21 cellular contexts compared by ENCODE assay signal in genomic region chr1:188594542-188595235, GRCh38.
DNase-seq lines count a peak whose midpoint lies in the region; ATAC-seq and TF ChIP-seq lines count a peak whose summit lies in the region.
"Had no signal": no experiment of that assay in that cellular context is flagged by ENCODE, and none has a peak within 500 bp of the region (broad histone marks: within the 10 kb centered on the region; RNA-seq: fewer than 3 reads in every experiment).

No MANE protein-coding gene starts in this region.

- no peaks in the 10 kb centered on the region for H3K27me3 Mint-ChIP-seq in type B pancreatic cell
- H3K27me3 Mint-ChIP-seq: activated naive CD8-positive, alpha-beta T cell treated with anti-CD3 and anti-CD28 coated beads, Interleukin-2, amount 10 ng/mL, durations not matched to agents 7 days and 5 days; CD4-positive, CD25-positive, alpha-beta regulatory T cell had no signal

- no peak for ATAC-seq in left cardiac atrium
- ATAC-seq in PC-3: no peak
- ATAC-seq in HG03460 (IDR thresholded peaks at IDR 0.05; ENCODE audit: unreplicated experiment): no peak
- ATAC-seq in HG02763 (IDR thresholded peaks at IDR 0.05; ENCODE audit: unreplicated experiment): no peak
- ATAC-seq: mucosa of descending colon had no signal

- H4K20me1 ChIP-seq in PC-3 (ENCODE audit: low read length): no peaks in the 10 kb centered on the region

- H3F3A ChIP-seq in PC-3 (ENCODE audit: low read length, unreplicated experiment): no peaks in the 10 kb centered on the region

- no peaks in the 10 kb centered on the region for H3K4me1 Mint-ChIP-seq in type B pancreatic cell (ENCODE audit: unreplicated experiment)
- H3K4me1 Mint-ChIP-seq: activated naive CD8-positive, alpha-beta T cell treated with anti-CD3 and anti-CD28 coated beads, Interleukin-2, amount 10 ng/mL, durations not matched to agents 7 days and 5 days; CD4-positive, CD25-positive, alpha-beta regulatory T cell had no signal

- no TSS peak for BruUV-seq in PC-3 (replicated peaks; lab: Mats Ljungman, UMichigan)

- no peaks in the 10 kb centered on the region for H3K9me3 Mint-ChIP-seq in type B pancreatic cell

- H3K4me2 ChIP-seq in PC-3 (ENCODE audit: low read length): no peak overlapping the region

- intact Hi-C loops in left cardiac atrium (cut with DNase I): no loop called here
- intact Hi-C loops in PC-3 (cut with micrococcal nuclease): loop anchor here (5.0 to 10.0 kb wide), 2 partner anchors 107 to 130 kb away; no protein-coding TSS in a partner anchor

- no peaks in the 10 kb centered on the region for H3K36me3 Mint-ChIP-seq in type B pancreatic cell
- H3K36me3 Mint-ChIP-seq: activated naive CD8-positive, alpha-beta T cell treated with anti-CD3 and anti-CD28 coated beads, Interleukin-2, amount 10 ng/mL, durations not matched to agents 7 days and 5 days; CD4-positive, CD25-positive, alpha-beta regulatory T cell had no signal

- no peaks in the 10 kb centered on the region for H3K79me2 ChIP-seq in PC-3 (ENCODE audit: low read length)

- H3K4me1 ChIP-seq in cardiac muscle cell (ENCODE audit: low read depth) (no peaks in the 10 kb centered on the region), PC-3 (ENCODE audit: insufficient read depth, low read length) (peaks cover 7% of the 10 kb centered on the region)
- H3K4me1 ChIP-seq: esophagus muscularis mucosa, SJSA1, uterus had no signal

- H3K27ac ChIP-seq in cardiac muscle cell (no peak overlapping the region), PC-3 (ENCODE audit: low read length) (no peak overlapping the region)
- H3K27ac ChIP-seq: dorsolateral prefrontal cortex, esophagus muscularis mucosa, SJSA1, uterus had no signal

- H3K36me3 ChIP-seq in cardiac muscle cell (no peaks in the 10 kb centered on the region), PC-3 (ENCODE audit: low read depth, low read length) (no peaks in the 10 kb centered on the region)
- H3K36me3 ChIP-seq: esophagus muscularis mucosa, SJSA1, uterus had no signal

- H3K4me3 Mint-ChIP-seq in type B pancreatic cell: no peak overlapping the region
- H3K4me3 Mint-ChIP-seq: activated naive CD8-positive, alpha-beta T cell treated with anti-CD3 and anti-CD28 coated beads, Interleukin-2, amount 10 ng/mL, durations not matched to agents 7 days and 5 days; CD4-positive, CD25-positive, alpha-beta regulatory T cell had no signal

- TF ChIP-seq CTCF in cardiac muscle cell (IDR thresholded peaks at IDR 0.05; ENCODE audit: low read depth, low read length): peak; percentile 6
- TF ChIP-seq CTCF in PC-3 (conservative IDR thresholded peaks at IDR 0.05; ENCODE audit: low read depth, low read length): peak; percentile 49
- peak; percentile 26 for TF ChIP-seq CTCF in epithelial cell of esophagus (IDR thresholded peaks at IDR 0.05; ENCODE audit: insufficient read depth, low read depth, low read length, missing control alignments)
- TF ChIP-seq CTCF in type B pancreatic cell (conservative IDR thresholded peaks at IDR 0.05): peak; percentile 53

- CTCF ChIA-PET in PC-3 (lab: Charles Lee): no interaction called here

- H3K9ac ChIP-seq in PC-3 (ENCODE audit: low read length): no peak overlapping the region

- H3K9me3 ChIP-seq in cardiac muscle cell (ENCODE audit: low read depth) (no peaks in the 10 kb centered on the region), PC-3 (ENCODE audit: low read length) (no peaks in the 10 kb centered on the region)
- H3K9me3 ChIP-seq: esophagus muscularis mucosa, mucosa of descending colon, SJSA1, uterus had no signal

- H2AFZ ChIP-seq in PC-3 (ENCODE audit: low read length): no peak overlapping the region

- POLR2A ChIA-PET in PC-3 (lab: Charles Lee; ENCODE audit: unreplicated experiment): no interaction called here

- H3K4me3 ChIP-seq in cardiac muscle cell (no peak overlapping the region), PC-3 (ENCODE audit: low read length) (no peak overlapping the region), epithelial cell of esophagus (ENCODE audit: low read length) (no peak overlapping the region)
- H3K4me3 ChIP-seq: dorsolateral prefrontal cortex, esophagus muscularis mucosa, mucosa of descending colon, SJSA1, uterus had no signal

- H3K27ac Mint-ChIP-seq in type B pancreatic cell: no peak overlapping the region
- H3K27ac Mint-ChIP-seq: activated naive CD8-positive, alpha-beta T cell treated with anti-CD3 and anti-CD28 coated beads, Interleukin-2, amount 10 ng/mL, durations not matched to agents 7 days and 5 days; CD4-positive, CD25-positive, alpha-beta regulatory T cell had no signal

- no peaks in the 10 kb centered on the region for H3K27me3 ChIP-seq in cardiac muscle cell
- no peaks in the 10 kb centered on the region for H3K27me3 ChIP-seq in PC-3 (ENCODE audit: low read length)
- H3K27me3 ChIP-seq: dorsolateral prefrontal cortex, esophagus muscularis mucosa, SJSA1, uterus had no signal

- no peak for DNase-seq in cardiac muscle cell (ENCODE audit: low read depth in 1 of 2, low spot score in 1 of 2)
- no peak for DNase-seq in left cardiac atrium
- no peak for DNase-seq in PC-3
- peak; percentile 1 for DNase-seq in epithelial cell of esophagus (ENCODE audit: low read depth)
- no peak for DNase-seq in type B pancreatic cell (ENCODE audit: extremely low spot score, unreplicated experiment)
- no peak for DNase-seq in activated naive CD4-positive, alpha-beta T cell (lab: John Stamatoyannopoulos, UW)
- DNase-seq: ACHN; activated CD8-positive, alpha-beta memory T cell treated with anti-CD3 and anti-CD28 coated beads for 24 hours; activated naive CD8-positive, alpha-beta T cell treated with anti-CD3 and anti-CD28 coated beads, Interleukin-2, amount 10 ng/mL, durations not matched to agents 7 days and 5 days; CD4-positive, CD25-positive, alpha-beta regulatory T cell; DND-41; dorsolateral prefrontal cortex; mucosa of descending colon; NCI-H146; NCI-H748 treated with DMSO at 0.1 percent for 48 hours; stimulated activated CD4-positive, alpha-beta T cell treated with anti-CD3 and anti-CD28 coated beads, Interleukin-12 subunit alpha, Interleukin-12 subunit beta, amount 100 ng/mL, for 4 hours; uterus had no signal

- no peaks in the 10 kb centered on the region for H3K9me2 ChIP-seq in PC-3 (replicated peaks; ENCODE audit: low read length)
